In the genomic region with DNA sequence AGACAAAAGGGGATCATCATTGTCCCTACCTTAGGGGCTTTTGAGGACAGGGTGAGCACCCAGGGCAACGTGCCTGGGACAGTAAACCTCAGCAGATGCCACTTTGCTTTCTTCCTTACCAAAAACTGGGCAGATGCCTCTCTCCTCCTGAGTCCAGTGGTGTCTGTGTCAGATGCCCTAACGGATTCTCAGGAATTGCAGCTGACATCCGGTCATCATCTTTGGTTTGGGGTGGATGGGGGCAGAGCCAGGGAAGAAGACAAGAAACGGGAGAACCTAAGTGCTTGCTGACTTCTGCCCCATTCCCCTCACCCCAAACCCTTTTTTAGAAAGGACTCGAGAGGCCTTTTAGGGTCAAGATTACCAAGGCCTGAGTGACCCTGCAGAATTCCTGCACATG, we compare ENCODE assay signal across 10 cellular contexts.
DNase-seq lines count a peak whose midpoint lies in the region; ATAC-seq, FAIRE-seq and TF ChIP-seq lines count a peak whose summit lies in the region.
"Had no signal": no experiment of that assay in that cellular context is flagged by ENCODE, and none has a peak within 500 bp of the region (broad histone marks: within the 10 kb centered on the region; RNA-seq: fewer than 3 reads in every experiment).

No MANE protein-coding gene starts in this region.

- POLR2A ChIA-PET in activated CD4-positive, alpha-beta memory T cell treated with anti-CD3 and anti-CD28 coated beads for 36 hours (lab: Charles Lee): interaction anchor here (0.9 to 1.5 kb wide), 2 partner anchors 15 to 17 kb away, joined by 5 read pairs; no protein-coding TSS in a partner anchor

- H3K27ac Mint-ChIP-seq in activated naive CD4-positive, alpha-beta T cell treated with anti-CD3 and anti-CD28 coated beads, Interleukin-2, amount 50 U/mL, for 24 hours: peak overlapping the region; percentile 97
- H3K27ac Mint-ChIP-seq in activated CD4-positive, alpha-beta memory T cell treated with anti-CD3 and anti-CD28 coated beads for 36 hours: peak overlapping the region; percentile 98

- H3K4me1 ChIP-seq in keratinocyte (ENCODE audit: control insufficient read depth, extremely low read depth, insufficient read depth, low read length): peaks cover 32% of the 10 kb centered on the region
- peaks cover 57% of the 10 kb centered on the region for H3K4me1 ChIP-seq in smooth muscle cell (ENCODE audit: low read depth)

- no peaks in the 10 kb centered on the region for H3K9me1 ChIP-seq in keratinocyte (ENCODE audit: control insufficient read depth, extremely low read depth, insufficient read depth, low read length)

- CTCF ChIA-PET in activated CD4-positive, alpha-beta memory T cell treated with anti-CD3 and anti-CD28 coated beads for 36 hours (lab: Charles Lee): interaction anchor here (4.9 kb wide), 1 partner anchor 200 kb away, joined by 76 read pairs; no protein-coding TSS in a partner anchor

- intact Hi-C loops in activated CD4-positive, alpha-beta memory T cell treated with anti-CD3 and anti-CD28 coated beads for 36 hours (cut with micrococcal nuclease): loop anchor here (5.0 to 10.0 kb wide), 3 partner anchors 159 to 301 kb away; partner anchors contain the start of gene CCDC182

- H3K9me3 ChIP-seq in keratinocyte (ENCODE audit: control insufficient read depth, low read depth, low read length) (peaks cover 3% of the 10 kb centered on the region), smooth muscle cell (replicated peaks; ENCODE audit: low read depth) (no peaks in the 10 kb centered on the region)

- FAIRE-seq in keratinocyte (lab: Jason Lieb, UNC): no peak
- no peak for FAIRE-seq in GM19239 (lab: Jason Lieb, UNC)

- WGBS in smooth muscle cell (ENCODE audit: low lambda C conversion rate): 87% methylated on average over 5 of the region's 5 CpGs

- H3K4me2 ChIP-seq in keratinocyte (ENCODE audit: control insufficient read depth, extremely low read depth, insufficient read depth, low read depth, low read length): no peak overlapping the region
- no peak overlapping the region for H3K4me2 ChIP-seq in smooth muscle cell

- H3K9ac ChIP-seq in keratinocyte (ENCODE audit: control insufficient read depth, extremely low read depth, insufficient read depth, low read length): no peak overlapping the region
- H3K9ac ChIP-seq in smooth muscle cell (ENCODE audit: low read depth): peak overlapping the region; percentile 55

- H3F3A ChIP-seq in smooth muscle cell (ENCODE audit: low read depth): peaks cover 37% of the 10 kb centered on the region

- H3K9me3 Mint-ChIP-seq in activated naive CD4-positive, alpha-beta T cell treated with anti-CD3 and anti-CD28 coated beads, Interleukin-2, amount 50 U/mL, for 24 hours: no peaks in the 10 kb centered on the region
- H3K9me3 Mint-ChIP-seq in activated CD4-positive, alpha-beta memory T cell treated with anti-CD3 and anti-CD28 coated beads for 36 hours: no peaks in the 10 kb centered on the region
- H3K9me3 Mint-ChIP-seq: type B pancreatic cell had no signal

- peaks cover 7% of the 10 kb centered on the region for H3K36me3 Mint-ChIP-seq in activated naive CD4-positive, alpha-beta T cell treated with anti-CD3 and anti-CD28 coated beads, Interleukin-2, amount 50 U/mL, for 24 hours
- peaks cover 3% of the 10 kb centered on the region for H3K36me3 Mint-ChIP-seq in activated CD4-positive, alpha-beta memory T cell treated with anti-CD3 and anti-CD28 coated beads for 36 hours

- no peaks in the 10 kb centered on the region for H3K27me3 Mint-ChIP-seq in activated naive CD4-positive, alpha-beta T cell treated with anti-CD3 and anti-CD28 coated beads, Interleukin-2, amount 50 U/mL, for 24 hours
- H3K27me3 Mint-ChIP-seq in activated CD4-positive, alpha-beta memory T cell treated with anti-CD3 and anti-CD28 coated beads for 36 hours: no peaks in the 10 kb centered on the region
- H3K27me3 Mint-ChIP-seq: type B pancreatic cell had no signal

- H3K79me2 ChIP-seq in keratinocyte (ENCODE audit: control insufficient read depth, insufficient read depth, low read length) (no peaks in the 10 kb centered on the region), smooth muscle cell (ENCODE audit: low read depth) (peaks cover 15% of the 10 kb centered on the region)

- H3K4me3 ChIP-seq in keratinocyte (ENCODE audit: control insufficient read depth in 2 of 3, extremely low read depth in 1 of 3, insufficient read depth in 2 of 3, low read depth in 1 of 3, low read length in 3 of 3) (no peak overlapping the region), smooth muscle cell (no peak overlapping the region)

- H3K4me3 Mint-ChIP-seq in activated naive CD4-positive, alpha-beta T cell treated with anti-CD3 and anti-CD28 coated beads, Interleukin-2, amount 50 U/mL, for 24 hours: no peak overlapping the region
- H3K4me3 Mint-ChIP-seq in activated CD4-positive, alpha-beta memory T cell treated with anti-CD3 and anti-CD28 coated beads for 36 hours: no peak overlapping the region
- H3K4me3 Mint-ChIP-seq: type B pancreatic cell had no signal

- TF ChIP-seq CTCF in keratinocyte (optimal IDR thresholded peaks at IDR 0.05 in 1 of 3, IDR thresholded peaks at IDR 0.05 in 1 of 3, conservative IDR thresholded peaks at IDR 0.05 in 1 of 3; ENCODE audit: extremely low read depth in 1 of 3, insufficient read depth in 2 of 3, low read length in 3 of 3): no peak
- no peak for TF ChIP-seq CTCF in smooth muscle cell (IDR thresholded peaks at IDR 0.05; ENCODE audit: borderline replicate concordance, insufficient read depth, poor library complexity, severe bottlenecking)

- H3K4me1 Mint-ChIP-seq in activated naive CD4-positive, alpha-beta T cell treated with anti-CD3 and anti-CD28 coated beads, Interleukin-2, amount 50 U/mL, for 24 hours: peaks cover 81% of the 10 kb centered on the region
- peaks cover 82% of the 10 kb centered on the region for H3K4me1 Mint-ChIP-seq in activated CD4-positive, alpha-beta memory T cell treated with anti-CD3 and anti-CD28 coated beads for 36 hours (ENCODE audit: low read depth)

- no peak for ATAC-seq in GM18907 (IDR thresholded peaks at IDR 0.05; ENCODE audit: unreplicated experiment)

- H3K27ac ChIP-seq in keratinocyte (ENCODE audit: control insufficient read depth, insufficient read depth, low read length) (peak overlapping the region; percentile 37), smooth muscle cell (ENCODE audit: low read depth) (peak overlapping the region; percentile 90)

- H2AFZ ChIP-seq in keratinocyte (ENCODE audit: control insufficient read depth, low read length): no peak overlapping the region
- H2AFZ ChIP-seq in smooth muscle cell (ENCODE audit: low read depth): no peak overlapping the region

- no peak for DNase-seq in activated naive CD4-positive, alpha-beta T cell treated with Interleukin-2 at 50 U/mL for 16 hours
- DNase-seq in activated CD4-positive, alpha-beta memory T cell treated with anti-CD3 and anti-CD28 coated beads for 36 hours: no peak
- DNase-seq in keratinocyte (ENCODE audit: low read depth, low spot score) (no peak), smooth muscle cell (lab: John Stamatoyannopoulos, UW; ENCODE audit: unreplicated experiment) (no peak), iPS-NIHi7 (ENCODE audit: extremely low spot score) (no peak), GM19239 (ENCODE audit: insufficient read length, low spot score) (no peak)
- DNase-seq: DMS153 had no signal

- H3K27me3 ChIP-seq in keratinocyte (ENCODE audit: control insufficient read depth, extremely low read depth, insufficient read depth, low read length) (no peaks in the 10 kb centered on the region), smooth muscle cell (ENCODE audit: low read depth) (no peaks in the 10 kb centered on the region)

- dilution Hi-C loops in keratinocyte (cut with MboI; ENCODE audit: extremely low pct_ligation_motif_present, low sequenced_read_pairs): no loop called here

- H4K20me1 ChIP-seq in keratinocyte (ENCODE audit: control insufficient read depth, extremely low read depth, insufficient read depth, low read length): no peaks in the 10 kb centered on the region
- H4K20me1 ChIP-seq in smooth muscle cell (ENCODE audit: low read depth): no peaks in the 10 kb centered on the region

- H3K36me3 ChIP-seq in keratinocyte (ENCODE audit: control insufficient read depth in 2 of 2, extremely low read depth in 1 of 2, insufficient read depth in 2 of 2, low read length in 2 of 2): no peaks in the 10 kb centered on the region
- H3K36me3 ChIP-seq in smooth muscle cell (ENCODE audit: low read depth): no peaks in the 10 kb centered on the region
